Comparison of ENCODE assay signal across 20 cellular contexts in the genomic region with DNA sequence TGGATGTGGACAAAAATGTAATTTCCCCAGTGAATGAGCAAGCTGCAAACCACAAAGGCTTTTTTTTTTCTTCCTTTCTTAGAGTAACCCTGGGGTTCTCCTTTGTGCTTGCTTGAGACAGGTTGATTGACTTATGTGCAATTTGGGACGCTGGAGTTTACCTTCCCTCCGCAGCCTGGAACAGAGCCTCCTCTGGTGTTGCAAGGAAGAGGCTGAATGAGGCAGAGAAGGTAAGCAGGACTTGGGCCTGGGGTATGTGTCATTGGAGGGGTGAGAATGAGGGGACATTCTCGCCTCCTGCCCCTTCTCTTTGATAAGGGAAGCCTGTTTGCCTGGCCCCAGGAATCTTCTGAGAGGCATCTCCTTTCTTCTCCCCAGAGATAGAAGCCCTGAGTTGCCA.
"Had no signal": no experiment of that assay in that cellular context is flagged by ENCODE, and none has a peak within 500 bp of the region (broad histone marks: within the 10 kb centered on the region; RNA-seq: fewer than 3 reads in every experiment).

No MANE protein-coding gene starts in this region.

- H3K27ac ChIP-seq: coronary artery, left ventricle myocardium inferior, spleen, thoracic aorta, upper lobe of right lung had no signal

- DNase-seq: activated CD4-positive, alpha-beta T cell treated with anti-CD3 and anti-CD28 coated beads, Interleukin-2, amount 50 U/mL, for 1 hour; activated CD8-positive, alpha-beta memory T cell treated with anti-CD3 and anti-CD28 coated beads for 24 hours; activated CD8-positive, alpha-beta memory T cell treated with anti-CD3 and anti-CD28 coated beads, Interleukin-2, amount 50 U/mL, for 48 hours; activated effector memory CD4-positive, alpha-beta T cell treated with anti-CD3 and anti-CD28 coated beads, Interleukin-2, amount 50 U/mL, for 16 hours; activated naive CD4-positive, alpha-beta T cell treated with anti-CD3 and anti-CD28 coated beads, Interleukin-2, amount 50 U/mL, for 16 hours; activated T-cell treated with anti-CD3 and anti-CD28 coated beads, Interleukin-2, amount 50 U/mL, for 48 hours; aorta; erythroblast; left ventricle myocardium inferior; naive B cell; spleen; stimulated activated CD4-positive, alpha-beta T cell treated with anti-CD3 and anti-CD28 coated beads, Interleukin-4, amount 100 ng/mL, for 4 hours; upper lobe of right lung had no signal

- FAIRE-seq: endometrium, frontal cortex had no signal

- H3K9me3 ChIP-seq: mucosa of descending colon, spleen, thoracic aorta, upper lobe of right lung had no signal

- H3K36me3 ChIP-seq: left ventricle myocardium inferior, spleen, thoracic aorta, upper lobe of right lung had no signal

- ATAC-seq: activated CD4-positive, CD25-positive, alpha-beta regulatory T cell treated with anti-CD3 and anti-CD28 coated beads, Interleukin-2, amount 50 U/mL, for 24 hours; stimulated activated memory B cell treated with anti-CD40 and anti-IgM and Interleukin-4, amounts not matched to agents 10 μg/mL and 1 μg/mL and 100 μg/mL, for 72 hours had no signal

- H3K4me3 ChIP-seq: coronary artery, left ventricle myocardium inferior, mucosa of descending colon, spleen, thoracic aorta, upper lobe of right lung had no signal

- H3K27me3 ChIP-seq: upper lobe of right lung had no signal
